ENCODE assay signal across 25 cellular contexts in the genomic region with DNA sequence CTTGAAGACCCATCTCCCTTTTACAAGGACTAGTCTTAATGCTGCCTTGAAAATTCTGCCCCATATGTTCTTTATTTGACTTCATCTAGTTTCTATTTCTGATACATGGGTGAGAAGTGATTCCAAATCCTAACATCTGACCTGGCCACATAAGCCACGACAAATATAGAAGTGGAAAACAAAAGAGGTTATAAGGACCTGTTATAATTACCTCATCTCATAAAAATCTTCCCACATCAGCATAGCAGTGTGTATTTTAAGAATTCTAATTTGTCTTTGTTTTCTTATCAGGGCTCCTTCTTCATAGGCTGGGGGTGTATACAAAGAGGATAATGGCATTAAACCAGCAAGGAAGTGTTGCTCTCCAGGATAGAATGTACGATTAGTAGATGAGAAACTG.
"Had no signal": no experiment of that assay in that cellular context is flagged by ENCODE, and none has a peak within 500 bp of the region (broad histone marks: within the 10 kb centered on the region; RNA-seq: fewer than 3 reads in every experiment).

No MANE protein-coding gene starts in this region.

- H3K36me3 Mint-ChIP-seq: immature natural killer cell; naive B cell; natural killer cell treated with Interleukin-12 subunit alpha and Interleukin-12 subunit beta and Interleukin-15 and Interleukin-18, amount 100 ng/mL, for 72 hours; stimulated activated memory B cell treated with anti-CD40 and anti-IgM and Interleukin-4, amounts not matched to agents 10 μg/mL and 1 μg/mL and 100 μg/mL, for 72 hours; type B pancreatic cell had no signal

- ATAC-seq: left colon; lower lobe of right lung; natural killer cell treated with Interleukin-12 subunit alpha and Interleukin-12 subunit beta and Interleukin-15 and Interleukin-18, amount 100 ng/mL, for 72 hours; pancreas; sciatic nerve; stimulated activated memory B cell treated with anti-CD40 and anti-IgM and Interleukin-4, amounts not matched to agents 10 μg/mL and 1 μg/mL and 100 μg/mL, for 72 hours; stimulated activated naive CD8-positive, alpha-beta T cell treated with anti-CD3 and anti-CD28 coated beads, Interleukin-15, Interleukin-2, amounts not matched to agents 100 U/mL and 50 U/mL, for 24 hours had no signal

- H3K27me3 Mint-ChIP-seq: dendritic cell treated with granulocyte-macrophage colony-stimulating factor and Interleukin-4, amounts not matched to agents 40 ng/mL and 50 ng/mL, for 4 days; naive B cell; natural killer cell treated with Interleukin-12 subunit alpha and Interleukin-12 subunit beta and Interleukin-15 and Interleukin-18, amount 100 ng/mL, for 72 hours; stimulated activated memory B cell treated with anti-CD40 and anti-IgM and Interleukin-4, amounts not matched to agents 10 μg/mL and 1 μg/mL and 100 μg/mL, for 72 hours; type B pancreatic cell had no signal

- H3K4me1 Mint-ChIP-seq: immature natural killer cell; naive B cell; stimulated activated memory B cell treated with anti-CD40 and anti-IgM and Interleukin-4, amounts not matched to agents 10 μg/mL and 1 μg/mL and 100 μg/mL, for 72 hours had no signal

- H3K27me3 ChIP-seq: colonic mucosa, neutrophil, pancreas, spleen, testis, tibial artery had no signal

- H3K4me3 ChIP-seq: colonic mucosa, left ventricle myocardium inferior, lower lobe of right lung, pancreas, skin epidermis, spleen, testis, tibial artery had no signal

- H3K27ac Mint-ChIP-seq: dendritic cell treated with granulocyte-macrophage colony-stimulating factor and Interleukin-4, amounts not matched to agents 40 ng/mL and 50 ng/mL, for 4 days; immature natural killer cell; naive B cell; natural killer cell treated with Interleukin-12 subunit alpha and Interleukin-12 subunit beta and Interleukin-15 and Interleukin-18, amount 100 ng/mL, for 72 hours; stimulated activated memory B cell treated with anti-CD40 and anti-IgM and Interleukin-4, amounts not matched to agents 10 μg/mL and 1 μg/mL and 100 μg/mL, for 72 hours; type B pancreatic cell had no signal

- H3K4me3 Mint-ChIP-seq: dendritic cell treated with granulocyte-macrophage colony-stimulating factor and Interleukin-4, amounts not matched to agents 40 ng/mL and 50 ng/mL, for 4 days; immature natural killer cell; naive B cell; natural killer cell treated with Interleukin-12 subunit alpha and Interleukin-12 subunit beta and Interleukin-15 and Interleukin-18, amount 100 ng/mL, for 72 hours; neural crest cell; stimulated activated memory B cell treated with anti-CD40 and anti-IgM and Interleukin-4, amounts not matched to agents 10 μg/mL and 1 μg/mL and 100 μg/mL, for 72 hours; type B pancreatic cell had no signal

- H3K27ac ChIP-seq: colonic mucosa, left ventricle myocardium inferior, lower lobe of right lung, neutrophil, pancreas, skin epidermis, spleen, testis, tibial artery had no signal

- H3K9me3 Mint-ChIP-seq: neural crest cell, type B pancreatic cell had no signal

- H3K9me3 ChIP-seq: colonic mucosa, left ventricle myocardium inferior, lower lobe of right lung, neutrophil, pancreas, testis, tibial artery had no signal

- DNase-seq: colonic mucosa; hypothalamus; immature natural killer cell; islet precursor cell; kidney glomerular epithelial cell; left colon; left ventricle myocardium inferior; lower lobe of right lung; naive B cell; pancreas; retina; spleen; stimulated activated CD4-positive, alpha-beta T cell treated with anti-CD3 and anti-CD28 coated beads, Interleukin-4, amount 100 ng/mL, for 4 hours; stimulated activated naive CD8-positive, alpha-beta T cell treated with anti-CD3 and anti-CD28 coated beads, Interleukin-15, Interleukin-2, amounts not matched to agents 100 U/mL and 50 U/mL, for 24 hours; substantia nigra; testis; tibial artery had no signal

- H3K36me3 ChIP-seq: colonic mucosa, left ventricle myocardium inferior, lower lobe of right lung, neutrophil, pancreas, spleen, tibial artery had no signal

- H3K4me1 ChIP-seq: colonic mucosa, lower lobe of right lung, pancreas, spleen had no signal
